ENCODE assay signal across 21 cellular contexts in genomic region chrX:13170966-13171558, GRCh38.
A peak's percentile ranks its signal among the peaks of the same experiment; 100 is the strongest.
DNase-seq lines count a peak whose midpoint lies in the region; ATAC-seq, FAIRE-seq and TF ChIP-seq lines count a peak whose summit lies in the region.
"Had no signal": no experiment of that assay in that cellular context is flagged by ENCODE, and none has a peak within 500 bp of the region (broad histone marks: within the 10 kb centered on the region; RNA-seq: fewer than 3 reads in every experiment).

No MANE protein-coding gene starts in this region.

- H3K36me3 ChIP-seq in astrocyte (ENCODE audit: insufficient read depth, low read length): no peaks in the 10 kb centered on the region
- no peaks in the 10 kb centered on the region for H3K36me3 ChIP-seq in left lung
- H3K36me3 ChIP-seq: BLaER1 had no signal

- TF ChIP-seq CTCF in astrocyte (IDR thresholded peaks at IDR 0.05; ENCODE audit: insufficient read depth, low read depth, low read length): no peak
- no peak for TF ChIP-seq CTCF in left lung (IDR thresholded peaks at IDR 0.05)
- TF ChIP-seq CTCF in lower leg skin (IDR thresholded peaks at IDR 0.05): no peak

- no peaks in the 10 kb centered on the region for H3K27me3 ChIP-seq in astrocyte (ENCODE audit: insufficient read depth, low read length)
- no peaks in the 10 kb centered on the region for H3K27me3 ChIP-seq in left lung

- peaks cover 5% of the 10 kb centered on the region for H3K4me1 ChIP-seq in astrocyte (ENCODE audit: insufficient read depth, low read length)
- H3K4me1 ChIP-seq in left lung: peaks cover 0 to 17% of the 10 kb centered on the region in 2 donors
- H3K4me1 ChIP-seq: Caco-2 had no signal

- no peak overlapping the region for H3K4me3 Mint-ChIP-seq in astrocyte (ENCODE audit: unreplicated experiment)
- H3K4me3 Mint-ChIP-seq in activated naive CD8-positive, alpha-beta T cell treated with anti-CD3 and anti-CD28 coated beads, Interleukin-2, amount 50 U/mL, for 24 hours: no peak overlapping the region
- H3K4me3 Mint-ChIP-seq: B cell; CD4-positive, CD25-positive, alpha-beta regulatory T cell; CD8-positive, alpha-beta T cell; H9 had no signal

- H3K27ac ChIP-seq in astrocyte (ENCODE audit: low read depth, low read length) (no peak overlapping the region), left lung (no peak overlapping the region)
- H3K27ac ChIP-seq: BLaER1, C4-2B, GM23248 had no signal

- no peaks in the 10 kb centered on the region for H4K20me1 ChIP-seq in astrocyte (ENCODE audit: insufficient read depth, low read length)
- H4K20me1 ChIP-seq: BLaER1 had no signal

- no peak overlapping the region for H2AFZ ChIP-seq in astrocyte (ENCODE audit: low read depth, low read length)
- H2AFZ ChIP-seq: GM23248 had no signal

- FAIRE-seq in GM12891 (lab: Jason Lieb, UNC) (peak; percentile 16), GM19239 (lab: Jason Lieb, UNC) (peak; percentile 74), astrocyte (lab: Jason Lieb, UNC) (peak; percentile 97), islet of Langerhans (lab: Jason Lieb, UNC) (peak; percentile 81)
- FAIRE-seq: GM12878 had no signal

- WGBS in lower leg skin, 2 donors: 86 to 98% methylated on average over 2 of the region's 2 CpGs

- no peaks in the 10 kb centered on the region for H3K9me3 ChIP-seq in astrocyte (ENCODE audit: insufficient read depth, low read depth, low read length)
- H3K9me3 ChIP-seq in left lung: no peaks in the 10 kb centered on the region
- H3K9me3 ChIP-seq: Caco-2 had no signal

- no peaks in the 10 kb centered on the region for H3K9me3 Mint-ChIP-seq in astrocyte (ENCODE audit: unreplicated experiment)
- H3K9me3 Mint-ChIP-seq in activated naive CD8-positive, alpha-beta T cell treated with anti-CD3 and anti-CD28 coated beads, Interleukin-2, amount 50 U/mL, for 24 hours: no peaks in the 10 kb centered on the region
- H3K9me3 Mint-ChIP-seq: CD8-positive, alpha-beta T cell had no signal

- H3K9ac ChIP-seq in astrocyte (ENCODE audit: low read length): no peak overlapping the region
- H3K9ac ChIP-seq: BLaER1, GM23248 had no signal

- H3K27me3 Mint-ChIP-seq in astrocyte (ENCODE audit: low read depth, unreplicated experiment): no peaks in the 10 kb centered on the region
- H3K27me3 Mint-ChIP-seq in activated naive CD8-positive, alpha-beta T cell treated with anti-CD3 and anti-CD28 coated beads, Interleukin-2, amount 50 U/mL, for 24 hours: no peaks in the 10 kb centered on the region
- H3K27me3 Mint-ChIP-seq: B cell; CD4-positive, CD25-positive, alpha-beta regulatory T cell had no signal

- no peak for ATAC-seq in left lung
- ATAC-seq in activated naive CD8-positive, alpha-beta T cell treated with anti-CD3 and anti-CD28 coated beads, Interleukin-2, amount 50 U/mL, for 24 hours: no peak
- ATAC-seq: CD8-positive, alpha-beta T cell; GM12878; HCT116 had no signal

- DNase-seq in GM12891 (ENCODE audit: insufficient read length, low spot score) (no peak), GM19239 (ENCODE audit: insufficient read length, low spot score) (no peak), astrocyte (ENCODE audit: low read depth) (no peak), left lung (no peak), NCI-H526 (lab: John Stamatoyannopoulos, UW) (no peak), lower leg skin (ENCODE audit: low spot score in 2 of 2) (no peak)
- no peak for DNase-seq in activated naive CD8-positive, alpha-beta T cell treated with anti-CD3 and anti-CD28 coated beads, Interleukin-2, amount 50 U/mL, for 24 hours
- DNase-seq: Caco-2; CD4-positive, CD25-positive, alpha-beta regulatory T cell; CD8-positive, alpha-beta T cell; DMS153; EL; GDM1; GM23248; H9 had no signal

- TF ChIP-seq POLR2A in GM12891 (IDR thresholded peaks at IDR 0.05; ENCODE audit: low read depth, low read length) (no peak), lower leg skin (IDR thresholded peaks at IDR 0.05) (no peak)

- H3K79me2 ChIP-seq in astrocyte (ENCODE audit: insufficient read depth, low read length): no peaks in the 10 kb centered on the region

- H3K4me2 ChIP-seq in astrocyte (ENCODE audit: low read length): no peak overlapping the region
- H3K4me2 ChIP-seq: BLaER1 had no signal

- H3K4me1 Mint-ChIP-seq in astrocyte (ENCODE audit: low read depth, unreplicated experiment): peaks cover 3% of the 10 kb centered on the region
- H3K4me1 Mint-ChIP-seq in activated naive CD8-positive, alpha-beta T cell treated with anti-CD3 and anti-CD28 coated beads, Interleukin-2, amount 50 U/mL, for 24 hours: peaks cover 25% of the 10 kb centered on the region

- H3K4me3 ChIP-seq in astrocyte (ENCODE audit: insufficient read depth, low read depth, low read length): no peak overlapping the region
- H3K4me3 ChIP-seq in left lung: no peak overlapping the region
- no peak overlapping the region for H3K4me3 ChIP-seq in lower leg skin (ENCODE audit: low read depth, poor library complexity, severe bottlenecking)
- H3K4me3 ChIP-seq: BLaER1, GM12878, GM23248 had no signal

- intact Hi-C loops in left lung (cut with DNase I) (no loop called here), lower leg skin (cut with DNase I; ENCODE audit: low total_unique reads) (no loop called here)

- H3K27ac Mint-ChIP-seq in astrocyte (ENCODE audit: unreplicated experiment): no peak overlapping the region
- no peak overlapping the region for H3K27ac Mint-ChIP-seq in activated naive CD8-positive, alpha-beta T cell treated with anti-CD3 and anti-CD28 coated beads, Interleukin-2, amount 50 U/mL, for 24 hours
- H3K27ac Mint-ChIP-seq: B cell; CD4-positive, CD25-positive, alpha-beta regulatory T cell; CD8-positive, alpha-beta T cell; H9 had no signal

- H3K36me3 Mint-ChIP-seq in astrocyte (ENCODE audit: low read depth, unreplicated experiment): no peaks in the 10 kb centered on the region
- peaks cover 3% of the 10 kb centered on the region for H3K36me3 Mint-ChIP-seq in activated naive CD8-positive, alpha-beta T cell treated with anti-CD3 and anti-CD28 coated beads, Interleukin-2, amount 50 U/mL, for 24 hours (ENCODE audit: low read depth)
- H3K36me3 Mint-ChIP-seq: CD4-positive, CD25-positive, alpha-beta regulatory T cell; CD8-positive, alpha-beta T cell had no signal

TF ChIP-seq in GM12891, 5 proteins besides CTCF, POLR2A, EP300 and RAD21:
- TF ChIP-seq POU2F2 (IDR thresholded peaks at IDR 0.05; ENCODE audit: low read depth, low read length): no peak
- no peak for TF ChIP-seq POLR2AphosphoS5 (IDR thresholded peaks at IDR 0.05; ENCODE audit: low read depth, low read length)
- no peak for TF ChIP-seq SPI1 (IDR thresholded peaks at IDR 0.05; ENCODE audit: low read depth, low read length)
- no peak for TF ChIP-seq PAX5 (IDR thresholded peaks at IDR 0.05; ENCODE audit: insufficient read depth, low read length, severe bottlenecking)
- no peak for TF ChIP-seq TAF1 (IDR thresholded peaks at IDR 0.05; ENCODE audit: low read depth, low read length)
TF ChIP-seq in GM12891: peak in this region for 0.
